Comparison of ENCODE assay signal across 19 cellular contexts in the genomic region with DNA sequence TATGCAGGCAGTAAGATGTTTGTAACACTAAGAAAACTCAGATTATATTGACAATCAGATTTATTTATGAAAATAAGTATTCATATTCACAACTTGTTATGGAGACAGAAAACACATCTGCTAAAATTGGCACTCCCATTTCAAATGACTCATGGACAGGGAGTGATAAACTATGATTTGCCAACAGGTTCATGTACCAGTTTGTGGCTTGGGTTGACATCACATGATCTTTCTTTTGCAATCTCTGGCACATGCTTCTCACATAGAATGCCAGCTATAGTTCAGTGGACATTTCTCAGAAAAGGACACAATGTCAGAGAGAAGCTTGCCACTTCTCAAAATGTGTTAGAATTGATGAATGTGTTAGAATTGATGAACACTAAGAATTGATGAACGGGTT.
DNase-seq lines count a peak whose midpoint lies in the region; ATAC-seq, FAIRE-seq and TF ChIP-seq lines count a peak whose summit lies in the region.
"Had no signal": no experiment of that assay in that cellular context is flagged by ENCODE, and none has a peak within 500 bp of the region (broad histone marks: within the 10 kb centered on the region; RNA-seq: fewer than 3 reads in every experiment).

No MANE protein-coding gene starts in this region.

- H4K91ac ChIP-seq in IMR-90 (ENCODE audit: insufficient read depth, low read depth, low read length): no peak overlapping the region

- POLR2A ChIA-PET in IMR-90 (lab: Charles Lee; ENCODE audit: unreplicated experiment): no interaction called here
- POLR2A ChIA-PET in K562 (lab: Yijun Ruan, JAX): no interaction called here

- peaks cover 2% of the 10 kb centered on the region; the same call in 1 of the 2 replicates for H3K4me1 ChIP-seq in IMR-90 (ENCODE audit: control insufficient read depth, insufficient read depth, low read length)
- H3K4me1 ChIP-seq in K562 (replicated peaks in 1 of 2; ENCODE audit: control insufficient read depth in 2 of 2, insufficient read depth in 2 of 2, low read length in 2 of 2): no peaks in the 10 kb centered on the region
- H3K4me1 ChIP-seq in right lobe of liver: no peaks in the 10 kb centered on the region
- H3K4me1 ChIP-seq in mucosa of descending colon (ENCODE audit: low read depth): no peaks in the 10 kb centered on the region
- H3K4me1 ChIP-seq: left lung had no signal

- FAIRE-seq in K562 (lab: Jason Lieb, UNC): no peak

- no peak for TF ChIP-seq RAD21 in IMR-90 (IDR thresholded peaks at IDR 0.05; ENCODE audit: low read length)
- TF ChIP-seq RAD21 in K562 (CRISPR knock-in tag; conservative IDR thresholded peaks at IDR 0.05 in 1 of 2, IDR thresholded peaks at IDR 0.05 in 1 of 2): no peak

- no peaks in the 10 kb centered on the region for H4K20me1 ChIP-seq in IMR-90 (ENCODE audit: insufficient read depth, low read length)
- H4K20me1 ChIP-seq in K562 (replicated peaks; ENCODE audit: control insufficient read depth, insufficient read depth, low read length): no peaks in the 10 kb centered on the region

- no peak overlapping the region for H3K4me2 ChIP-seq in IMR-90 (ENCODE audit: low read depth, low read length)
- no peak overlapping the region for H3K4me2 ChIP-seq in K562 (ENCODE audit: insufficient read depth, low read length)

- H3K79me2 ChIP-seq in K562 (ENCODE audit: control insufficient read depth, insufficient read depth, low read length): no peaks in the 10 kb centered on the region

- H3K9me3 ChIP-seq in IMR-90 (ENCODE audit: control insufficient read depth, insufficient read depth, low read length): peaks cover 3% of the 10 kb centered on the region; the same call in 1 of the 2 replicates
- H3K9me3 ChIP-seq in K562 (replicated peaks; ENCODE audit: control insufficient read depth, insufficient read depth, low read depth, low read length): no peaks in the 10 kb centered on the region; the same call in 1 of the 2 replicates
- no peaks in the 10 kb centered on the region for H3K9me3 ChIP-seq in right lobe of liver
- peaks cover 45% of the 10 kb centered on the region for H3K9me3 ChIP-seq in mucosa of descending colon

- no peak overlapping the region for H2BK5ac ChIP-seq in IMR-90 (ENCODE audit: low read depth, low read length, poor library complexity, severe bottlenecking)

- CTCF ChIA-PET in IMR-90 (lab: Yijun Ruan, JAX) (interaction anchor here (0.7 kb wide), 1 partner anchor 317 kb away, joined by 3 read pairs; no protein-coding TSS in a partner anchor), K562 (lab: Yijun Ruan, JAX; ENCODE audit: low intra/inter-chr PET ratio) (no interaction called here)

- DNase-seq in AG08395 (ENCODE audit: low spot score) (peak; percentile 27), IMR-90 (peak; percentile 22), K562 (ENCODE audit: extremely low read depth in 1 of 4, low spot score in 3 of 4) (no peak), iris pigment epithelial cell (ENCODE audit: low read depth) (peak; percentile 56), inferior parietal cortex (ENCODE audit: extremely low spot score) (no peak), right lobe of liver (no peak), T1000 (lab: John Stamatoyannopoulos, UW) (no peak), mucosa of descending colon (no peak)
- DNase-seq: activated CD4-positive, alpha-beta T cell treated with anti-CD3 and anti-CD28 coated beads, Interleukin-2, amount 50 U/mL, for 48 hours; activated T-cell treated with anti-CD3 and anti-CD28 coated beads, Interleukin-2, amount 50 U/mL, for 4 hours; brain microvascular endothelial cell; dorsolateral prefrontal cortex; left lung; NCI-H1105; NCI-H82; stimulated activated CD4-positive, alpha-beta T cell treated with anti-CD3 and anti-CD28 coated beads, Interleukin-4, amount 100 ng/mL, for 24 hours; T-cell; WERI-Rb-1 had no signal

- intact Hi-C loops in IMR-90 (cut with micrococcal nuclease): no loop called here
- intact Hi-C loops in K562 (cut with micrococcal nuclease): no loop called here
- intact Hi-C loops in right lobe of liver (cut with DNase I): no loop called here
- intact Hi-C loops in mucosa of descending colon (cut with DNase I, micrococcal nuclease): no loop called here

- no peak overlapping the region for H4K8ac ChIP-seq in IMR-90 (ENCODE audit: low read depth in 2 of 2, low read length in 2 of 2)

- H3K9me1 ChIP-seq in IMR-90 (ENCODE audit: insufficient read depth, low read length) (no peaks in the 10 kb centered on the region), K562 (ENCODE audit: control insufficient read depth, insufficient read depth, low read length) (no peaks in the 10 kb centered on the region)

- H2BK15ac ChIP-seq in IMR-90 (ENCODE audit: low read depth, low read length): no peak overlapping the region

- H3K14ac ChIP-seq in IMR-90 (replicated peaks; ENCODE audit: low read depth, low read length): no peak overlapping the region

- no peak for TF ChIP-seq EP300 in K562 (IDR thresholded peaks at IDR 0.05; ENCODE audit: low read length)

- TF ChIP-seq CTCF in IMR-90 (conservative IDR thresholded peaks at IDR 0.05; ENCODE audit: low read depth, low read length) (no peak), K562 (IDR thresholded peaks at IDR 0.05 in 2 of 3, conservative IDR thresholded peaks at IDR 0.05 in 1 of 3; ENCODE audit: insufficient read depth in 2 of 3, low read depth in 1 of 3, low read length in 3 of 3) (no peak), right lobe of liver (IDR thresholded peaks at IDR 0.05) (no peak), mucosa of descending colon (IDR thresholded peaks at IDR 0.05) (no peak)

- H2BK120ac ChIP-seq in IMR-90 (ENCODE audit: low read depth, low read length): no peak overlapping the region

- H2BK20ac ChIP-seq in IMR-90 (ENCODE audit: low read depth, low read length): no peak overlapping the region

- no peak overlapping the region for H4K5ac ChIP-seq in IMR-90 (ENCODE audit: low read depth, low read length)

- H3K18ac ChIP-seq in IMR-90 (ENCODE audit: low read depth, low read length): no peak overlapping the region

- no peak overlapping the region for H3K27ac ChIP-seq in IMR-90 (ENCODE audit: insufficient read depth, low read length)
- no peak overlapping the region for H3K27ac ChIP-seq in K562 (ENCODE audit: extremely low read depth, low read depth, low read length)
- no peak overlapping the region for H3K27ac ChIP-seq in right lobe of liver
- H3K27ac ChIP-seq: brain microvascular endothelial cell, dorsolateral prefrontal cortex, left lung, WERI-Rb-1 had no signal

- BruUV-seq in IMR-90 (replicated peaks; lab: Mats Ljungman, UMichigan) (no TSS peak), K562 (replicated peaks; lab: Mats Ljungman, UMichigan) (no TSS peak)

- H3K27me3 ChIP-seq in IMR-90 (ENCODE audit: control insufficient read depth, insufficient read depth, low read length): no peaks in the 10 kb centered on the region
- no peaks in the 10 kb centered on the region for H3K27me3 ChIP-seq in K562 (ENCODE audit: control insufficient read depth in 2 of 2, insufficient read depth in 2 of 2, low read length in 2 of 2)
- H3K27me3 ChIP-seq in right lobe of liver: no peaks in the 10 kb centered on the region
- H3K27me3 ChIP-seq: brain microvascular endothelial cell, left lung had no signal

- H3K79me1 ChIP-seq in IMR-90 (ENCODE audit: low read depth in 1 of 2, low read length in 2 of 2): no peaks in the 10 kb centered on the region

- H3K9ac ChIP-seq in IMR-90 (ENCODE audit: low read depth, low read length): no peak overlapping the region
- H3K9ac ChIP-seq in K562 (ENCODE audit: insufficient read depth in 1 of 2, low read depth in 2 of 2, low read length in 2 of 2): no peak overlapping the region

- in situ Hi-C loops in IMR-90 (cut with MboI; ENCODE audit: low sequenced_read_pairs) (no loop called here), K562 (cut with MboI) (no loop called here)

- no peak for TF ChIP-seq POLR2A in IMR-90 (IDR thresholded peaks at IDR 0.05; ENCODE audit: low read depth, low read length)
- TF ChIP-seq POLR2A in K562 (conservative IDR thresholded peaks at IDR 0.05): no peak
- no peak for TF ChIP-seq POLR2A in right lobe of liver (IDR thresholded peaks at IDR 0.05)

- H2AK9ac ChIP-seq in IMR-90 (replicated peaks; ENCODE audit: low read depth, low read length, poor library complexity): no peak overlapping the region

- dilution Hi-C loops in IMR-90 (cut with HindIII; ENCODE audit: low sequenced_read_pairs, unreplicated experiment): no loop called here

- ATAC-seq in IMR-90 (ENCODE audit: low read depth) (no peak), K562 (no peak), right lobe of liver (no peak), mucosa of descending colon (no peak)
- ATAC-seq: activated naive CD4-positive, alpha-beta T cell treated with anti-CD3 and anti-CD28 coated beads, Interleukin-2, amount 50 U/mL, for 72 hours; activated T-cell treated with anti-CD3 and anti-CD28 coated beads, Interleukin-2, amount 50 U/mL, for 4 hours; left lung; T-cell had no signal

- H3K4ac ChIP-seq in IMR-90 (ENCODE audit: low read depth, low read length): no peak overlapping the region

- WGBS in IMR-90 (ENCODE audit: extremely low coverage in 2 of 2, insufficient read length in 1 of 2), 2 experiments: no CpG with 5 or more reads among the region's 1 CpG
- WGBS in K562 (ENCODE audit: insufficient coverage, low coverage, missing lambda C conversion rate): 0% methylated on average over 1 of the region's 1 CpG
- 68% methylated on average over 1 of the region's 1 CpG for WGBS in right lobe of liver (ENCODE audit: insufficient coverage, low coverage, low lambda C conversion rate, missing lambda C conversion rate)

- no peaks in the 10 kb centered on the region for H3K36me3 ChIP-seq in IMR-90 (ENCODE audit: control insufficient read depth, insufficient read depth, low read length)
- H3K36me3 ChIP-seq in K562 (ENCODE audit: control insufficient read depth, insufficient read depth, low read length): no peaks in the 10 kb centered on the region
- H3K36me3 ChIP-seq in right lobe of liver: no peaks in the 10 kb centered on the region
- no peaks in the 10 kb centered on the region for H3K36me3 ChIP-seq in mucosa of descending colon (ENCODE audit: low read depth)
- H3K36me3 ChIP-seq: brain microvascular endothelial cell, left lung, WERI-Rb-1 had no signal

- no peak overlapping the region for H3K56ac ChIP-seq in IMR-90 (ENCODE audit: extremely low read depth, insufficient read depth, low read length)

- H3K4me3 ChIP-seq in IMR-90 (ENCODE audit: insufficient read depth, low read depth, low read length) (no peak overlapping the region), K562 (no peak overlapping the region), right lobe of liver (no peak overlapping the region), mucosa of descending colon (no peak overlapping the region)
- H3K4me3 ChIP-seq: dorsolateral prefrontal cortex, left lung had no signal

- no peak overlapping the region for H2AFZ ChIP-seq in IMR-90 (replicated peaks; ENCODE audit: low read length, poor library complexity)
- no peak overlapping the region for H2AFZ ChIP-seq in K562 (ENCODE audit: low read depth, low read length)

- no peak overlapping the region for H3K23ac ChIP-seq in IMR-90 (ENCODE audit: low read depth, low read length)

- H2AK5ac ChIP-seq in IMR-90 (ENCODE audit: low read depth, low read length): no peak overlapping the region

TF ChIP-seq in K562, 482 proteins besides CTCF, POLR2A, EP300 and RAD21 (continues in another document):
- TF ChIP-seq MAZ (CRISPR knock-in tag; conservative IDR thresholded peaks at IDR 0.05 in 1 of 2, IDR thresholded peaks at IDR 0.05 in 1 of 2): no peak
- TF ChIP-seq TARDBP (IDR thresholded peaks at IDR 0.05): no peak

Comparison
In these comparisons a context has a peak if more than half of its experiments do, and no peak if none do; other contexts are left out.
1. DNase-seq: peak in AG08395 (single experiment), IMR-90 (single experiment) and iris pigment epithelial cell (single experiment); none in K562 (0 of 4), inferior parietal cortex (single experiment), right lobe of liver (0 of 3), T1000 (single experiment) and mucosa of descending colon (0 of 3).